Comparison of ENCODE assay signal across 1 cellular context in genomic region chr13:44364601-44365000, GRCh38.
TF ChIP-seq lines count a peak whose summit lies in the region.

No MANE protein-coding gene starts in this region.

TF ChIP-seq in HepG2, 621 proteins besides CTCF, POLR2A, EP300 and RAD21 (continued from another document and continues in another):
- TF ChIP-seq, protein P1, sequence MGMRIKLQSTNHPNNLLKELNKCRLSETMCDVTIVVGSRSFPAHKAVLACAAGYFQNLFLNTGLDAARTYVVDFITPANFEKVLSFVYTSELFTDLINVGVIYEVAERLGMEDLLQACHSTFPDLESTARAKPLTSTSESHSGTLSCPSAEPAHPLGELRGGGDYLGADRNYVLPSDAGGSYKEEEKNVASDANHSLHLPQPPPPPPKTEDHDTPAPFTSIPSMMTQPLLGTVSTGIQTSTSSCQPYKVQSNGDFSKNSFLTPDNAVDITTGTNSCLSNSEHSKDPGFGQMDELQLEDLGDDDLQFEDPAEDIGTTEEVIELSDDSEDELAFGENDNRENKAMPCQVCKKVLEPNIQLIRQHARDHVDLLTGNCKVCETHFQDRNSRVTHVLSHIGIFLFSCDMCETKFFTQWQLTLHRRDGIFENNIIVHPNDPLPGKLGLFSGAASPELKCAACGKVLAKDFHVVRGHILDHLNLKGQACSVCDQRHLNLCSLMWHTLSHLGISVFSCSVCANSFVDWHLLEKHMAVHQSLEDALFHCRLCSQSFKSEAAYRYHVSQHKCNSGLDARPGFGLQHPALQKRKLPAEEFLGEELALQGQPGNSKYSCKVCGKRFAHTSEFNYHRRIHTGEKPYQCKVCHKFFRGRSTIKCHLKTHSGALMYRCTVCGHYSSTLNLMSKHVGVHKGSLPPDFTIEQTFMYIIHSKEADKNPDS (CRISPR knock-in tag; IDR thresholded peaks at IDR 0.05): no peak
- TF ChIP-seq NFIC (IDR thresholded peaks at IDR 0.05; ENCODE audit: low read length): no peak
- peak; percentile 86 for TF ChIP-seq AHDC1 (CRISPR knock-in tag; IDR thresholded peaks at IDR 0.05; ENCODE audit: borderline replicate concordance)
- no peak for TF ChIP-seq CENPT (CRISPR knock-in tag; IDR thresholded peaks at IDR 0.05; ENCODE audit: low read depth)
- TF ChIP-seq ZNF674 (CRISPR knock-in tag; IDR thresholded peaks at IDR 0.05; ENCODE audit: low read depth): no peak
- TF ChIP-seq, protein P2, sequence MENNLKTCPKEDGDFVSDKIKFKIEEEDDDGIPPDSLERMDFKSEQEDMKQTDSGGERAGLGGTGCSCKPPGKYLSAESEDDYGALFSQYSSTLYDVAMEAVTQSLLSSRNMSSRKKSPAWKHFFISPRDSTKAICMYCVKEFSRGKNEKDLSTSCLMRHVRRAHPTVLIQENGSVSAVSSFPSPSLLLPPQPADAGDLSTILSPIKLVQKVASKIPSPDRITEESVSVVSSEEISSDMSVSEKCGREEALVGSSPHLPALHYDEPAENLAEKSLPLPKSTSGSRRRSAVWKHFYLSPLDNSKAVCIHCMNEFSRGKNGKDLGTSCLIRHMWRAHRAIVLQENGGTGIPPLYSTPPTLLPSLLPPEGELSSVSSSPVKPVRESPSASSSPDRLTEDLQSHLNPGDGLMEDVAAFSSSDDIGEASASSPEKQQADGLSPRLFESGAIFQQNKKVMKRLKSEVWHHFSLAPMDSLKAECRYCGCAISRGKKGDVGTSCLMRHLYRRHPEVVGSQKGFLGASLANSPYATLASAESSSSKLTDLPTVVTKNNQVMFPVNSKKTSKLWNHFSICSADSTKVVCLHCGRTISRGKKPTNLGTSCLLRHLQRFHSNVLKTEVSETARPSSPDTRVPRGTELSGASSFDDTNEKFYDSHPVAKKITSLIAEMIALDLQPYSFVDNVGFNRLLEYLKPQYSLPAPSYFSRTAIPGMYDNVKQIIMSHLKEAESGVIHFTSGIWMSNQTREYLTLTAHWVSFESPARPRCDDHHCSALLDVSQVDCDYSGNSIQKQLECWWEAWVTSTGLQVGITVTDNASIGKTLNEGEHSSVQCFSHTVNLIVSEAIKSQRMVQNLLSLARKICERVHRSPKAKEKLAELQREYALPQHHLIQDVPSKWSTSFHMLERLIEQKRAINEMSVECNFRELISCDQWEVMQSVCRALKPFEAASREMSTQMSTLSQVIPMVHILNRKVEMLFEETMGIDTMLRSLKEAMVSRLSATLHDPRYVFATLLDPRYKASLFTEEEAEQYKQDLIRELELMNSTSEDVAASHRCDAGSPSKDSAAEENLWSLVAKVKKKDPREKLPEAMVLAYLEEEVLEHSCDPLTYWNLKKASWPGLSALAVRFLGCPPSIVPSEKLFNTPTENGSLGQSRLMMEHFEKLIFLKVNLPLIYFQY (CRISPR knock-in tag; IDR thresholded peaks at IDR 0.05; ENCODE audit: borderline replicate concordance): no peak
- no peak for TF ChIP-seq GATAD1 (CRISPR knock-in tag; IDR thresholded peaks at IDR 0.05)
- TF ChIP-seq YY1 (IDR thresholded peaks at IDR 0.05; ENCODE audit: insufficient read depth, insufficient replicate concordance, low read depth, low read length): no peak
- no peak for TF ChIP-seq PAF1 (CRISPR knock-in tag; IDR thresholded peaks at IDR 0.05)
- no peak for TF ChIP-seq ZNF468 (CRISPR knock-in tag; IDR thresholded peaks at IDR 0.05)
- no peak for TF ChIP-seq ZNF746 (CRISPR knock-in tag; IDR thresholded peaks at IDR 0.05)
- peak; percentile 20; the same call in 1 of the 2 replicates for TF ChIP-seq MIXL1 (CRISPR knock-in tag; IDR thresholded peaks at IDR 0.05)
- TF ChIP-seq STAT6 (CRISPR knock-in tag; IDR thresholded peaks at IDR 0.05; ENCODE audit: borderline replicate concordance): no peak
- TF ChIP-seq, protein P3, sequence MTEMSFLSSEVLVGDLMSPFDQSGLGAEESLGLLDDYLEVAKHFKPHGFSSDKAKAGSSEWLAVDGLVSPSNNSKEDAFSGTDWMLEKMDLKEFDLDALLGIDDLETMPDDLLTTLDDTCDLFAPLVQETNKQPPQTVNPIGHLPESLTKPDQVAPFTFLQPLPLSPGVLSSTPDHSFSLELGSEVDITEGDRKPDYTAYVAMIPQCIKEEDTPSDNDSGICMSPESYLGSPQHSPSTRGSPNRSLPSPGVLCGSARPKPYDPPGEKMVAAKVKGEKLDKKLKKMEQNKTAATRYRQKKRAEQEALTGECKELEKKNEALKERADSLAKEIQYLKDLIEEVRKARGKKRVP (CRISPR knock-in tag; IDR thresholded peaks at IDR 0.05): peak in 1 of 2 experiments; percentile 37; a peak in 1 of 4 replicates
- no peak for TF ChIP-seq ZNF776 (CRISPR knock-in tag; IDR thresholded peaks at IDR 0.05)
- TF ChIP-seq ZNF629 (CRISPR knock-in tag; conservative IDR thresholded peaks at IDR 0.05): no peak
- no peak for TF ChIP-seq ZBTB3 (CRISPR knock-in tag; IDR thresholded peaks at IDR 0.05; ENCODE audit: borderline replicate concordance, low read depth)
- TF ChIP-seq ZKSCAN5 (CRISPR knock-in tag; IDR thresholded peaks at IDR 0.05): 0 out of 2 replicates have a peak, but pooled peaks have one; percentile 36
- TF ChIP-seq SSRP1 (CRISPR knock-in tag; IDR thresholded peaks at IDR 0.05): no peak
- TF ChIP-seq, protein P4, sequence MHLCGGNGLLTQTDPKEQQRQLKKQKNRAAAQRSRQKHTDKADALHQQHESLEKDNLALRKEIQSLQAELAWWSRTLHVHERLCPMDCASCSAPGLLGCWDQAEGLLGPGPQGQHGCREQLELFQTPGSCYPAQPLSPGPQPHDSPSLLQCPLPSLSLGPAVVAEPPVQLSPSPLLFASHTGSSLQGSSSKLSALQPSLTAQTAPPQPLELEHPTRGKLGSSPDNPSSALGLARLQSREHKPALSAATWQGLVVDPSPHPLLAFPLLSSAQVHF (CRISPR knock-in tag; IDR thresholded peaks at IDR 0.05): no peak
- TF ChIP-seq IRF1 (CRISPR knock-in tag; IDR thresholded peaks at IDR 0.05; ENCODE audit: low read depth): no peak
- no peak for TF ChIP-seq NCOA5 (CRISPR knock-in tag; IDR thresholded peaks at IDR 0.05)
- TF ChIP-seq HMGA1 (CRISPR knock-in tag; conservative IDR thresholded peaks at IDR 0.05): no peak
- TF ChIP-seq ZFP37 (CRISPR knock-in tag; IDR thresholded peaks at IDR 0.05; ENCODE audit: borderline replicate concordance): no peak
- TF ChIP-seq RFX1 (IDR thresholded peaks at IDR 0.05): no peak
- peak; percentile 84 for TF ChIP-seq ELF3 (CRISPR knock-in tag; IDR thresholded peaks at IDR 0.05)
- peak; percentile 34; the same call in 1 of the 2 replicates for TF ChIP-seq ZMYM3 (CRISPR knock-in tag; IDR thresholded peaks at IDR 0.05)
- TF ChIP-seq DBP (CRISPR knock-in tag; IDR thresholded peaks at IDR 0.05; ENCODE audit: not compliant biosample characterization): no peak
- no peak for TF ChIP-seq GZF1 (CRISPR knock-in tag; IDR thresholded peaks at IDR 0.05)
- no peak for TF ChIP-seq ZNF33B (CRISPR knock-in tag; IDR thresholded peaks at IDR 0.05)
- no peak for TF ChIP-seq ZFP82 (CRISPR knock-in tag; IDR thresholded peaks at IDR 0.05; ENCODE audit: borderline replicate concordance)
- TF ChIP-seq CCAR2 (optimal IDR thresholded peaks at IDR 0.05; ENCODE audit: low read depth, low read length): no peak
- TF ChIP-seq, protein P5, sequence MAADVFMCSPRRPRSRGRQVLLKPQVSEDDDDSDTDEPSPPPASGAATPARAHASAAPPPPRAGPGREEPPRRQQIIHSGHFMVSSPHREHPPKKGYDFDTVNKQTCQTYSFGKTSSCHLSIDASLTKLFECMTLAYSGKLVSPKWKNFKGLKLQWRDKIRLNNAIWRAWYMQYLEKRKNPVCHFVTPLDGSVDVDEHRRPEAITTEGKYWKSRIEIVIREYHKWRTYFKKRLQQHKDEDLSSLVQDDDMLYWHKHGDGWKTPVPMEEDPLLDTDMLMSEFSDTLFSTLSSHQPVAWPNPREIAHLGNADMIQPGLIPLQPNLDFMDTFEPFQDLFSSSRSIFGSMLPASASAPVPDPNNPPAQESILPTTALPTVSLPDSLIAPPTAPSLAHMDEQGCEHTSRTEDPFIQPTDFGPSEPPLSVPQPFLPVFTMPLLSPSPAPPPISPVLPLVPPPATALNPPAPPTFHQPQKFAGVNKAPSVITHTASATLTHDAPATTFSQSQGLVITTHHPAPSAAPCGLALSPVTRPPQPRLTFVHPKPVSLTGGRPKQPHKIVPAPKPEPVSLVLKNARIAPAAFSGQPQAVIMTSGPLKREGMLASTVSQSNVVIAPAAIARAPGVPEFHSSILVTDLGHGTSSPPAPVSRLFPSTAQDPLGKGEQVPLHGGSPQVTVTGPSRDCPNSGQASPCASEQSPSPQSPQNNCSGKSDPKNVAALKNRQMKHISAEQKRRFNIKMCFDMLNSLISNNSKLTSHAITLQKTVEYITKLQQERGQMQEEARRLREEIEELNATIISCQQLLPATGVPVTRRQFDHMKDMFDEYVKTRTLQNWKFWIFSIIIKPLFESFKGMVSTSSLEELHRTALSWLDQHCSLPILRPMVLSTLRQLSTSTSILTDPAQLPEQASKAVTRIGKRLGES (CRISPR knock-in tag; IDR thresholded peaks at IDR 0.05; ENCODE audit: borderline replicate concordance): no peak
- no peak for TF ChIP-seq ZSCAN30 (CRISPR knock-in tag; IDR thresholded peaks at IDR 0.05)
- no peak for TF ChIP-seq MAFF (IDR thresholded peaks at IDR 0.05; ENCODE audit: low read depth, low read length)
- no peak for TF ChIP-seq ZNF737 (CRISPR knock-in tag; IDR thresholded peaks at IDR 0.05; ENCODE audit: borderline replicate concordance)
- 0 out of 2 replicates have a peak, but pooled peaks have one; percentile 32 for TF ChIP-seq HHEX (CRISPR knock-in tag; IDR thresholded peaks at IDR 0.05)
- TF ChIP-seq SRSF4 (IDR thresholded peaks at IDR 0.05; ENCODE audit: low read depth, low read length, poor library complexity, severe bottlenecking): no peak
- no peak for TF ChIP-seq ZNF850 (CRISPR knock-in tag; conservative IDR thresholded peaks at IDR 0.05)
- no peak for TF ChIP-seq ZNF160 (CRISPR knock-in tag; IDR thresholded peaks at IDR 0.05)
- TF ChIP-seq ZNF547 (CRISPR knock-in tag; IDR thresholded peaks at IDR 0.05): no peak
- TF ChIP-seq, protein P6, sequence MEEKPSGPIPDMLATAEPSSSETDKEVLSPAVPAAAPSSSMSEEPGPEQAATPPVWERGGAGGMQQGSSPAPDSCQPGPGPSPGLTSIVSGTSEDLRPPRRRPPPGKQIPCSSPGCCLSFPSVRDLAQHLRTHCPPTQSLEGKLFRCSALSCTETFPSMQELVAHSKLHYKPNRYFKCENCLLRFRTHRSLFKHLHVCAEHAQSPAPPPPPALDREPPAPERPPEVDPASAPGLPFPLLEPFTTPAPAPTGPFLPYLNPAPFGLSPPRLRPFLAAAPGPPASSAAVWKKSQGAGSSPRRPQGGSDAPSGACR (CRISPR knock-in tag; IDR thresholded peaks at IDR 0.05): no peak
